In genomic region chr1:147809236-147809635, GRCh38 we compare ENCODE assay signal across 27 cellular contexts.
"Had no signal": no experiment of that assay in that cellular context is flagged by ENCODE, and none has a peak within 500 bp of the region (broad histone marks: within the 10 kb centered on the region; RNA-seq: fewer than 3 reads in every experiment).

No MANE protein-coding gene starts in this region.

- H3K4me3 ChIP-seq: stomach, suprapubic skin, testis, thoracic aorta, thyroid gland, tibial artery, tibial nerve, transverse colon, upper lobe of left lung, upper lobe of right lung, uterus had no signal

- DNase-seq: stimulated activated CD4-positive, alpha-beta T cell treated with anti-CD3 and anti-CD28 coated beads, Interleukin-2, amount 100 ng/mL, for 24 hours; stimulated activated CD4-positive, alpha-beta T cell treated with anti-CD3 and anti-CD28 coated beads, Interleukin-2, amount 100 ng/mL, for 48 hours; stimulated activated CD4-positive, alpha-beta T cell treated with anti-CD3 and anti-CD28 coated beads, Interleukin-4, amount 100 ng/mL, for 1 hour; stimulated activated CD4-positive, alpha-beta T cell treated with anti-CD3 and anti-CD28 coated beads, Interleukin-4, amount 100 ng/mL, for 24 hours; stimulated activated CD4-positive, alpha-beta T cell treated with anti-CD3 and anti-CD28 coated beads, Interleukin-4, amount 100 ng/mL, for 4 hours; stimulated activated CD8-positive, alpha-beta memory T cell treated with anti-CD3 and anti-CD28 coated beads, Interleukin-4, amount 100 ng/mL, for 48 hours; stimulated activated naive B cell treated with anti-CD40 and anti-IgM and Interleukin-4, amounts not matched to agents 10 μg/mL and 1 μg/mL and 100 μg/mL, for 72 hours; stimulated activated naive CD4-positive, alpha-beta T cell; stimulated activated naive CD4-positive, alpha-beta T cell treated with Interleukin-2 at 50 U/mL for 16 hours; stimulated activated naive CD8-positive, alpha-beta T cell treated with anti-CD3 and anti-CD28 coated beads, Interleukin-15, amount 100 ng/mL, for 72 hours; stimulated activated naive CD8-positive, alpha-beta T cell treated with anti-CD3 and anti-CD28 coated beads, Interleukin-15, Interleukin-2, amounts not matched to agents 100 U/mL and 50 U/mL, for 24 hours; stomach; substantia nigra; testis; thyroid gland; tibial artery; transverse colon; upper lobe of left lung; upper lobe of right lung; uterus had no signal

- H3K4me1 Mint-ChIP-seq: stimulated activated effector memory CD8-positive, alpha-beta T cell treated with anti-CD3 and anti-CD28 coated beads, Interleukin-12 subunit alpha, Interleukin-12 subunit beta, amount 100 ng/mL, for 72 hours; stimulated activated memory B cell treated with anti-CD40 and anti-IgM and Interleukin-4, amounts not matched to agents 10 μg/mL and 1 μg/mL and 100 μg/mL, for 72 hours; stimulated activated naive B cell treated with anti-CD40 and anti-IgM and Interleukin-4, amounts not matched to agents 10 μg/mL and 1 μg/mL and 100 μg/mL, for 72 hours had no signal

- ATAC-seq: stimulated activated effector memory CD8-positive, alpha-beta T cell treated with anti-CD3 and anti-CD28 coated beads, Interleukin-12 subunit alpha, Interleukin-12 subunit beta, amount 100 ng/mL, for 72 hours; stimulated activated memory B cell treated with anti-CD40 and anti-IgM and Interleukin-4, amounts not matched to agents 10 μg/mL and 1 μg/mL and 100 μg/mL, for 72 hours; stimulated activated naive B cell treated with anti-CD40 and anti-IgM and Interleukin-4, amounts not matched to agents 10 μg/mL and 1 μg/mL and 100 μg/mL, for 72 hours; stimulated activated naive CD8-positive, alpha-beta T cell treated with anti-CD3 and anti-CD28 coated beads, Interleukin-15, amount 100 ng/mL, for 72 hours; stimulated activated naive CD8-positive, alpha-beta T cell treated with anti-CD3 and anti-CD28 coated beads, Interleukin-15, Interleukin-2, amounts not matched to agents 100 U/mL and 50 U/mL, for 24 hours; upper lobe of right lung had no signal

- H3K4me3 Mint-ChIP-seq: stimulated activated effector memory CD8-positive, alpha-beta T cell treated with anti-CD3 and anti-CD28 coated beads, Interleukin-12 subunit alpha, Interleukin-12 subunit beta, amount 100 ng/mL, for 72 hours; stimulated activated memory B cell treated with anti-CD40 and anti-IgM and Interleukin-4, amounts not matched to agents 10 μg/mL and 1 μg/mL and 100 μg/mL, for 72 hours; stimulated activated naive B cell treated with anti-CD40 and anti-IgM and Interleukin-4, amounts not matched to agents 10 μg/mL and 1 μg/mL and 100 μg/mL, for 72 hours; stimulated activated naive CD8-positive, alpha-beta T cell treated with anti-CD3 and anti-CD28 coated beads, Interleukin-15, amount 100 ng/mL, for 72 hours; stimulated activated naive CD8-positive, alpha-beta T cell treated with anti-CD3 and anti-CD28 coated beads, Interleukin-15, Interleukin-2, amounts not matched to agents 100 ng/mL and 50 ng/mL, for 24 hours; type B pancreatic cell had no signal

- H3K9me3 ChIP-seq: stomach, suprapubic skin, testis, thoracic aorta, thyroid gland, tibial artery, tibial nerve, transverse colon, upper lobe of left lung, upper lobe of right lung, uterus had no signal

- H3K4me1 ChIP-seq: stomach, suprapubic skin, testis, thyroid gland, tibial artery, tibial nerve, transverse colon, uterus had no signal

- H3K27ac ChIP-seq: stomach, suprapubic skin, testis, thoracic aorta, thyroid gland, tibial artery, tibial nerve, transverse colon, upper lobe of left lung, upper lobe of right lung, uterus had no signal

- H3K27me3 Mint-ChIP-seq: stimulated activated naive CD8-positive, alpha-beta T cell treated with anti-CD3 and anti-CD28 coated beads, Interleukin-15, amount 100 ng/mL, for 72 hours; stimulated activated naive CD8-positive, alpha-beta T cell treated with anti-CD3 and anti-CD28 coated beads, Interleukin-15, Interleukin-2, amounts not matched to agents 100 ng/mL and 50 ng/mL, for 24 hours had no signal

- H3K9me3 Mint-ChIP-seq: stimulated activated effector memory CD8-positive, alpha-beta T cell treated with anti-CD3 and anti-CD28 coated beads, Interleukin-12 subunit alpha, Interleukin-12 subunit beta, amount 100 ng/mL, for 72 hours; stimulated activated memory B cell treated with anti-CD40 and anti-IgM and Interleukin-4, amounts not matched to agents 10 μg/mL and 1 μg/mL and 100 μg/mL, for 72 hours; stimulated activated naive CD8-positive, alpha-beta T cell treated with anti-CD3 and anti-CD28 coated beads, Interleukin-15, amount 100 ng/mL, for 72 hours; stimulated activated naive CD8-positive, alpha-beta T cell treated with anti-CD3 and anti-CD28 coated beads, Interleukin-15, Interleukin-2, amounts not matched to agents 100 ng/mL and 50 ng/mL, for 24 hours; type B pancreatic cell had no signal

- H3K36me3 ChIP-seq: stomach, suprapubic skin, thoracic aorta, thyroid gland, tibial artery, tibial nerve, transverse colon, upper lobe of left lung, upper lobe of right lung, uterus had no signal

- H3K27me3 ChIP-seq: testis, thyroid gland, tibial artery, tibial nerve, transverse colon, upper lobe of left lung, upper lobe of right lung, uterus had no signal

- H3K27ac Mint-ChIP-seq: stimulated activated effector memory CD8-positive, alpha-beta T cell treated with anti-CD3 and anti-CD28 coated beads, Interleukin-12 subunit alpha, Interleukin-12 subunit beta, amount 100 ng/mL, for 72 hours; stimulated activated memory B cell treated with anti-CD40 and anti-IgM and Interleukin-4, amounts not matched to agents 10 μg/mL and 1 μg/mL and 100 μg/mL, for 72 hours; stimulated activated naive B cell treated with anti-CD40 and anti-IgM and Interleukin-4, amounts not matched to agents 10 μg/mL and 1 μg/mL and 100 μg/mL, for 72 hours; stimulated activated naive CD8-positive, alpha-beta T cell treated with anti-CD3 and anti-CD28 coated beads, Interleukin-15, amount 100 ng/mL, for 72 hours; stimulated activated naive CD8-positive, alpha-beta T cell treated with anti-CD3 and anti-CD28 coated beads, Interleukin-15, Interleukin-2, amounts not matched to agents 100 ng/mL and 50 ng/mL, for 24 hours; type B pancreatic cell had no signal

- H3K36me3 Mint-ChIP-seq: stimulated activated effector memory CD8-positive, alpha-beta T cell treated with anti-CD3 and anti-CD28 coated beads, Interleukin-12 subunit alpha, Interleukin-12 subunit beta, amount 100 ng/mL, for 72 hours; stimulated activated memory B cell treated with anti-CD40 and anti-IgM and Interleukin-4, amounts not matched to agents 10 μg/mL and 1 μg/mL and 100 μg/mL, for 72 hours; stimulated activated naive B cell treated with anti-CD40 and anti-IgM and Interleukin-4, amounts not matched to agents 10 μg/mL and 1 μg/mL and 100 μg/mL, for 72 hours; type B pancreatic cell had no signal
